ENCODE assay signal across 8 cellular contexts in genomic region chr9:33818167-33818831, GRCh38. TPM values are rescaled to one million over a fixed set of nuclear protein-coding genes. Genes with fewer than 3 reads are reported as not detected.
A peak's percentile ranks its signal among the peaks of the same experiment; 100 is the strongest.
DNase-seq lines count a peak whose midpoint lies in the region; ATAC-seq and TF ChIP-seq lines count a peak whose summit lies in the region.

No MANE protein-coding gene starts in this region.

- POLR2A ChIA-PET in PC-9 (lab: Charles Lee; ENCODE audit: unreplicated experiment) = no interaction called here

- peak overlapping the region; percentile 92 for H3K9ac ChIP-seq in endodermal cell (ENCODE audit: extremely low read depth, low read length, poor library complexity, severe bottlenecking)

- TF ChIP-seq CTCF in PC-9 (conservative IDR thresholded peaks at IDR 0.05) (no peak), endodermal cell (conservative IDR thresholded peaks at IDR 0.05) (no peak)

- peak overlapping the region; percentile 57 for H3K27ac ChIP-seq in PC-9
- peak overlapping the region; percentile 97 for H3K27ac ChIP-seq in endodermal cell (ENCODE audit: low read depth, low read length)
- peak overlapping the region; percentile 91 for H3K27ac ChIP-seq in muscle layer of duodenum (ENCODE audit: low read length)

- H3K4me2 ChIP-seq in PC-9 = peak overlapping the region; percentile 98

- H3K4me1 Mint-ChIP-seq in activated CD4-positive, alpha-beta T cell treated with anti-CD3 and anti-CD28 coated beads, Interleukin-2, amount 10 ng/mL, durations not matched to agents 24 days and 14 days = peaks cover 46% of the 10 kb centered on the region
- H3K4me1 Mint-ChIP-seq in endodermal cell = peaks cover 21% of the 10 kb centered on the region

- H3K27ac Mint-ChIP-seq in activated CD4-positive, alpha-beta T cell treated with anti-CD3 and anti-CD28 coated beads, Interleukin-2, amount 10 ng/mL, durations not matched to agents 24 days and 14 days = peak overlapping the region; percentile 93
- H3K27ac Mint-ChIP-seq in endodermal cell = peak overlapping the region; percentile 89

- H3K9me3 Mint-ChIP-seq in activated CD4-positive, alpha-beta T cell treated with anti-CD3 and anti-CD28 coated beads, Interleukin-2, amount 10 ng/mL, durations not matched to agents 24 days and 14 days = no peaks in the 10 kb centered on the region
- H3K9me3 Mint-ChIP-seq in endodermal cell = no peaks in the 10 kb centered on the region

- H3K36me3 ChIP-seq in PC-9 (ENCODE audit: low read depth) (no peaks in the 10 kb centered on the region), endodermal cell (ENCODE audit: control insufficient read depth, insufficient read depth, low read length) (no peaks in the 10 kb centered on the region), muscle layer of duodenum (ENCODE audit: control insufficient read depth in 1 of 2, insufficient read depth in 2 of 2, low read length in 2 of 2) (no peaks in the 10 kb centered on the region)

- intact Hi-C loops in activated CD4-positive, alpha-beta T cell treated with anti-CD3 and anti-CD28 coated beads, Interleukin-2, amount 10 ng/mL, durations not matched to agents 24 days and 14 days (cut with micrococcal nuclease) = loop anchor here (5.0 to 10.0 kb wide), 4 partner anchors 107 to 1294 kb away; partner anchors contain the start of genes NFX1 and UBAP1
- intact Hi-C loops in PC-9 (cut with micrococcal nuclease; ENCODE audit: unreplicated experiment) = loop anchor here (5.0 to 10.0 kb wide), 2 partner anchors 34 to 583 kb away; no protein-coding TSS in a partner anchor

- H4K20me1 ChIP-seq in PC-9 (ENCODE audit: insufficient read depth) = peaks cover 25% of the 10 kb centered on the region; the same call in 1 of the 2 replicates

- peak; percentile 68 for DNase-seq in activated CD4-positive, alpha-beta T cell treated with anti-CD3 and anti-CD28 coated beads, Interleukin-2, amount 10 ng/mL, durations not matched to agents 24 days and 14 days
- no peak for DNase-seq in activated CD4-positive, alpha-beta T cell treated with anti-CD3 and anti-CD28 coated beads for 4 hours
- DNase-seq in PC-9 (peak in 1 of 2 experiments; percentile 54), endodermal cell (no peak), islet precursor cell (no peak)
- DNase-seq in activated CD4-positive, CD25-positive, alpha-beta regulatory T cell (lab: John Stamatoyannopoulos, UW) = no peak

- peaks cover 65% of the 10 kb centered on the region for H3K79me2 ChIP-seq in PC-9 (ENCODE audit: low read depth)

- no peaks in the 10 kb centered on the region for H3K9me2 ChIP-seq in PC-9 (ENCODE audit: insufficient read depth)

- H3K36me3 Mint-ChIP-seq in activated CD4-positive, alpha-beta T cell treated with anti-CD3 and anti-CD28 coated beads, Interleukin-2, amount 10 ng/mL, durations not matched to agents 24 days and 14 days (ENCODE audit: low read depth) = peaks cover 15% of the 10 kb centered on the region
- peaks cover 2% of the 10 kb centered on the region for H3K36me3 Mint-ChIP-seq in endodermal cell (ENCODE audit: low read depth)

- H3K4me1 ChIP-seq in PC-9 (replicated peaks; ENCODE audit: insufficient read depth) (peaks cover 39% of the 10 kb centered on the region), endodermal cell (ENCODE audit: control insufficient read depth, insufficient read depth, low read length) (peaks cover 6% of the 10 kb centered on the region), muscle layer of duodenum (ENCODE audit: control insufficient read depth in 1 of 2, insufficient read depth in 2 of 2, low read length in 2 of 2) (peaks cover 14 to 44% of the 10 kb centered on the region in 2 donors)

- no peaks in the 10 kb centered on the region for H3K27me3 Mint-ChIP-seq in activated CD4-positive, alpha-beta T cell treated with anti-CD3 and anti-CD28 coated beads, Interleukin-2, amount 10 ng/mL, durations not matched to agents 24 days and 14 days
- H3K27me3 Mint-ChIP-seq in endodermal cell (ENCODE audit: insufficient read depth) = no peaks in the 10 kb centered on the region

- CTCF ChIA-PET in PC-9 (lab: Charles Lee) = interaction anchor here (0.6 kb wide), 1 partner anchor 33 kb away, joined by 5 read pairs; no protein-coding TSS in a partner anchor

- H3K9me3 ChIP-seq in PC-9 (ENCODE audit: insufficient read depth, low read depth) (no peaks in the 10 kb centered on the region), endodermal cell (ENCODE audit: control insufficient read depth, low read length) (no peaks in the 10 kb centered on the region), muscle layer of duodenum (ENCODE audit: control insufficient read depth in 1 of 2, low read length in 2 of 2) (no peaks in the 10 kb centered on the region)

- peak overlapping the region; percentile 94 for H3K4me3 Mint-ChIP-seq in activated CD4-positive, alpha-beta T cell treated with anti-CD3 and anti-CD28 coated beads, Interleukin-2, amount 10 ng/mL, durations not matched to agents 24 days and 14 days
- H3K4me3 Mint-ChIP-seq in endodermal cell = peak overlapping the region; percentile 82

- BruUV-seq in PC-9 (replicated peaks; lab: Mats Ljungman, UMichigan) = no TSS peak

- H3K27me3 ChIP-seq in PC-9 (ENCODE audit: insufficient read depth, low read depth) = no peaks in the 10 kb centered on the region
- H3K27me3 ChIP-seq in endodermal cell (ENCODE audit: control insufficient read depth, insufficient read depth, low read length, poor library complexity, severe bottlenecking) = no peaks in the 10 kb centered on the region
- H3K27me3 ChIP-seq in muscle layer of duodenum (ENCODE audit: low read depth, low read length) = no peaks in the 10 kb centered on the region

- H3K4me3 ChIP-seq in PC-9 = peak overlapping the region; percentile 86
- peak overlapping the region; percentile 100 for H3K4me3 ChIP-seq in endodermal cell (ENCODE audit: low read length)
- peak overlapping the region; percentile 68 to 85 for H3K4me3 ChIP-seq in muscle layer of duodenum (ENCODE audit: low read depth in 1 of 2, low read length in 2 of 2)

- ATAC-seq in GM18511 (IDR thresholded peaks at IDR 0.05; ENCODE audit: unreplicated experiment) = no peak

- WGBS in endodermal cell (ENCODE audit: insufficient coverage in 1 of 2, insufficient read length in 1 of 2), 2 experiments = 0% methylated on average over 5 to 15 of the region's 17 CpGs

- peaks cover 29% of the 10 kb centered on the region for H3F3A ChIP-seq in PC-9 (ENCODE audit: insufficient read depth, low read depth)

- no peak overlapping the region for H2AFZ ChIP-seq in PC-9

RNA-seq across cellular contexts. Expression of gene UBE2R2, which starts 1.3 kb away (rescaled TPM):
- 41.6 and 41.9 TPM in 2 replicates for total RNA-seq in activated CD4-positive, alpha-beta T cell treated with anti-CD3 and anti-CD28 coated beads, Interleukin-2, amount 10 ng/mL, durations not matched to agents 24 days and 14 days
- total RNA-seq in PC-9 (2021) (37.5 and 38.9 TPM in 2 replicates), endodermal cell (10 to 100 TPM; 66.4 to 74.4 TPM)
- polyA plus RNA-seq in endodermal cell (2013, experiment 1 of 2) = 76.7 TPM
- polyA plus RNA-seq in endodermal cell (2013, experiment 2 of 2) = 71.0 TPM

RNA-seq across cellular contexts. Expression of gene PRSS3, which starts 22.9 kb away (rescaled TPM):
- not detected in 2 replicates for total RNA-seq in activated CD4-positive, alpha-beta T cell treated with anti-CD3 and anti-CD28 coated beads, Interleukin-2, amount 10 ng/mL, durations not matched to agents 24 days and 14 days
- total RNA-seq in PC-9 (2021) = 1.0 and 1.6 TPM in 2 replicates
- not detected for total RNA-seq in endodermal cell
- not detected for polyA plus RNA-seq in endodermal cell (2013, experiment 1 of 2)
- polyA plus RNA-seq in endodermal cell (2013, experiment 2 of 2) = not detected
